ENCODE assay signal across 11 cellular contexts in the genomic region with DNA sequence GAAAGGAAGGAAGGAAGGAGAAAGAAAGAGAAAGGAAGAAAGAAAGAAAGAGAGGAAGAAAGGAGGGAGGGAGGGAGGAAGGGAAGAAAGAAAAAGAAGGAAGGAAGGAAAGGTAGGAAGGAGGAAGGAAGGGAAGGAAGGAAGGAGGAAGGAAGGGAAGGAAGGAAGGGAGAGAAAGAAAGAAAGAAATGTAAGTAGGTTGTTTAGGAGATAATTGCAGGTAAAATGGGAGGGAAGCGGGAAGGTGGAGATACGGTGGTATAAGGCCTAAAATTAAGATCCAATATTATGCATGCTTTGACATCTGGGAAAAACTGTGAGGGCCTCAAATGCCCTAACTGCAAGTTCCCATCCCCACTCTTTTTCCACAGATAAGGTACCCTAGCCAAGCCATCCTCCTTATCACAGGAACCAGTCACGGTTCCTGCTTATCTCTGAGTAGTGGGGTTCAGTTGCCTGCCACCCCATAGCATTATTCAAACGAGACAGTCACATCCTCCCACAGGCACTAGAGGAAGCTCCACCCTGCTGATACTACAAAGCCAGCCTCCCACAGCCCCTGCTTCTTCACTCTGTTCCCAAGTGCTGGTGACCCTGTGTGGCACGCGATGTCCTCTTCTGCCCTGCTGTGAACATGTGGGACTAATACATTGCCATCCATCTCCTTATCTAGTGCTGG. TPM values are rescaled to one million over a fixed set of nuclear protein-coding genes. Genes with fewer than 3 reads are reported as not detected.
DNase-seq lines count a peak whose midpoint lies in the region; ATAC-seq and TF ChIP-seq lines count a peak whose summit lies in the region.
"Had no signal": no experiment of that assay in that cellular context is flagged by ENCODE, and none has a peak within 500 bp of the region (broad histone marks: within the 10 kb centered on the region; RNA-seq: fewer than 3 reads in every experiment).

No MANE protein-coding gene starts in this region.

- no peaks in the 10 kb centered on the region for H3K9me2 ChIP-seq in GM23338 (ENCODE audit: insufficient read depth)

- no peak overlapping the region for H3K4me3 Mint-ChIP-seq in GM23338
- H3K4me3 Mint-ChIP-seq: endodermal cell, neural crest cell had no signal

- peaks cover 2% of the 10 kb centered on the region; the same call in 2 of the 3 replicates for H3K4me1 Mint-ChIP-seq in GM23338

- DNase-seq in stimulated activated CD4-positive, alpha-beta T cell treated with anti-CD3 and anti-CD28 coated beads, Interleukin-12 subunit alpha, Interleukin-12 subunit beta, amount 100 ng/mL, for 4 hours, result peak; percentile 13
- no peak for DNase-seq in stimulated activated CD4-positive, alpha-beta T cell treated with anti-CD3 and anti-CD28 coated beads, Interleukin-2, amount 100 ng/mL, for 48 hours
- peak; percentile 58 for DNase-seq in activated effector memory CD4-positive, alpha-beta T cell treated with Interleukin-2 at 50 U/mL for 16 hours
- no peak for DNase-seq in lower lobe of right lung
- no peak for DNase-seq in upper lobe of right lung
- DNase-seq in cortex of kidney (lab: John Stamatoyannopoulos, UW), result no peak
- DNase-seq in GM23338 (ENCODE audit: low spot score), result no peak
- DNase-seq: endodermal cell, NCI-H2029 had no signal

- no peaks in the 10 kb centered on the region for H4K20me1 ChIP-seq in GM23338 (replicated peaks; ENCODE audit: insufficient read depth)

- TF ChIP-seq CTCF in lower lobe of right lung (IDR thresholded peaks at IDR 0.05) (no peak), upper lobe of right lung (IDR thresholded peaks at IDR 0.05) (no peak), GM23338 (conservative IDR thresholded peaks at IDR 0.05; ENCODE audit: low read depth in 2 of 2) (no peak)

- no peaks in the 10 kb centered on the region for H3K9me3 Mint-ChIP-seq in GM23338
- H3K9me3 Mint-ChIP-seq: endodermal cell, neural crest cell had no signal

- H3K4me3 ChIP-seq in lower lobe of right lung, result no peak overlapping the region
- H3K4me3 ChIP-seq in upper lobe of right lung, result no peak overlapping the region
- no peak overlapping the region for H3K4me3 ChIP-seq in GM23338

- no peak overlapping the region for H2AFZ ChIP-seq in GM23338

- no peak overlapping the region for H3K27ac Mint-ChIP-seq in GM23338
- H3K27ac Mint-ChIP-seq: endodermal cell had no signal

- H3K36me3 ChIP-seq in lower lobe of right lung, result no peaks in the 10 kb centered on the region
- no peaks in the 10 kb centered on the region for H3K36me3 ChIP-seq in upper lobe of right lung
- H3K36me3 ChIP-seq in GM23338 (ENCODE audit: insufficient read depth), result no peaks in the 10 kb centered on the region

- no peaks in the 10 kb centered on the region for H3K79me2 ChIP-seq in GM23338 (replicated peaks; ENCODE audit: insufficient read depth)

- H3F3A ChIP-seq in GM23338 (replicated peaks; ENCODE audit: low read depth), result no peaks in the 10 kb centered on the region

- H3K4me2 ChIP-seq in GM23338, result no peak overlapping the region

- ATAC-seq in lower lobe of right lung (peak; percentile 49 to 51), upper lobe of right lung (peak; percentile 76), GM19035 (IDR thresholded peaks at IDR 0.05; ENCODE audit: unreplicated experiment) (no peak), GM23338 (no peak)

- no peaks in the 10 kb centered on the region for H3K9me3 ChIP-seq in lower lobe of right lung
- no peaks in the 10 kb centered on the region for H3K9me3 ChIP-seq in upper lobe of right lung

- intact Hi-C loops in lower lobe of right lung (cut with DNase I), result no loop called here
- intact Hi-C loops in upper lobe of right lung (cut with DNase I), result no loop called here

- H3K27ac ChIP-seq in lower lobe of right lung (peak overlapping the region; percentile 48), upper lobe of right lung (peak overlapping the region; percentile 27), GM23338 (ENCODE audit: low read depth) (no peak overlapping the region)

- H3K4me1 ChIP-seq in lower lobe of right lung (peaks cover 22% of the 10 kb centered on the region), upper lobe of right lung (peaks cover 8% of the 10 kb centered on the region), GM23338 (ENCODE audit: insufficient read depth) (peaks cover 9% of the 10 kb centered on the region)

- H3K27me3 ChIP-seq in lower lobe of right lung (ENCODE audit: low read depth) (no peaks in the 10 kb centered on the region), upper lobe of right lung (no peaks in the 10 kb centered on the region), GM23338 (ENCODE audit: insufficient read depth) (no peaks in the 10 kb centered on the region)

- no peaks in the 10 kb centered on the region for H3K36me3 Mint-ChIP-seq in GM23338 (ENCODE audit: low read depth)

- peaks cover 4% of the 10 kb centered on the region for H3K27me3 Mint-ChIP-seq in GM23338 (ENCODE audit: insufficient read depth, low read depth, poor library complexity)

TF ChIP-seq in GM23338, 12 proteins besides CTCF, POLR2A, EP300 and RAD21 (continues in another document):
- TF ChIP-seq ZNF114 (CRISPR knock-in tag; IDR thresholded peaks at IDR 0.05) (no peak), ZNF331 (CRISPR knock-in tag; IDR thresholded peaks at IDR 0.05; ENCODE audit: low read depth) (no peak), POLR2AphosphoS5 (IDR thresholded peaks at IDR 0.05; ENCODE audit: low read depth) (no peak), STAT1 (IDR thresholded peaks at IDR 0.05; ENCODE audit: unreplicated experiment) (no peak), CREB1 (CRISPR knock-in tag; IDR thresholded peaks at IDR 0.05; ENCODE audit: low read depth) (no peak), JUNB (IDR thresholded peaks at IDR 0.05; ENCODE audit: unreplicated experiment) (no peak), NANOG (IDR thresholded peaks at IDR 0.05; ENCODE audit: borderline replicate concordance) (no peak)
- TF ChIP-seq, protein P1, sequence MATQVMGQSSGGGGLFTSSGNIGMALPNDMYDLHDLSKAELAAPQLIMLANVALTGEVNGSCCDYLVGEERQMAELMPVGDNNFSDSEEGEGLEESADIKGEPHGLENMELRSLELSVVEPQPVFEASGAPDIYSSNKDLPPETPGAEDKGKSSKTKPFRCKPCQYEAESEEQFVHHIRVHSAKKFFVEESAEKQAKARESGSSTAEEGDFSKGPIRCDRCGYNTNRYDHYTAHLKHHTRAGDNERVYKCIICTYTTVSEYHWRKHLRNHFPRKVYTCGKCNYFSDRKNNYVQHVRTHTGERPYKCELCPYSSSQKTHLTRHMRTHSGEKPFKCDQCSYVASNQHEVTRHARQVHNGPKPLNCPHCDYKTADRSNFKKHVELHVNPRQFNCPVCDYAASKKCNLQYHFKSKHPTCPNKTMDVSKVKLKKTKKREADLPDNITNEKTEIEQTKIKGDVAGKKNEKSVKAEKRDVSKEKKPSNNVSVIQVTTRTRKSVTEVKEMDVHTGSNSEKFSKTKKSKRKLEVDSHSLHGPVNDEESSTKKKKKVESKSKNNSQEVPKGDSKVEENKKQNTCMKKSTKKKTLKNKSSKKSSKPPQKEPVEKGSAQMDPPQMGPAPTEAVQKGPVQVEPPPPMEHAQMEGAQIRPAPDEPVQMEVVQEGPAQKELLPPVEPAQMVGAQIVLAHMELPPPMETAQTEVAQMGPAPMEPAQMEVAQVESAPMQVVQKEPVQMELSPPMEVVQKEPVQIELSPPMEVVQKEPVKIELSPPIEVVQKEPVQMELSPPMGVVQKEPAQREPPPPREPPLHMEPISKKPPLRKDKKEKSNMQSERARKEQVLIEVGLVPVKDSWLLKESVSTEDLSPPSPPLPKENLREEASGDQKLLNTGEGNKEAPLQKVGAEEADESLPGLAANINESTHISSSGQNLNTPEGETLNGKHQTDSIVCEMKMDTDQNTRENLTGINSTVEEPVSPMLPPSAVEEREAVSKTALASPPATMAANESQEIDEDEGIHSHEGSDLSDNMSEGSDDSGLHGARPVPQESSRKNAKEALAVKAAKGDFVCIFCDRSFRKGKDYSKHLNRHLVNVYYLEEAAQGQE (IDR thresholded peaks at IDR 0.05; ENCODE audit: unreplicated experiment), result no peak
- TF ChIP-seq, protein P2, sequence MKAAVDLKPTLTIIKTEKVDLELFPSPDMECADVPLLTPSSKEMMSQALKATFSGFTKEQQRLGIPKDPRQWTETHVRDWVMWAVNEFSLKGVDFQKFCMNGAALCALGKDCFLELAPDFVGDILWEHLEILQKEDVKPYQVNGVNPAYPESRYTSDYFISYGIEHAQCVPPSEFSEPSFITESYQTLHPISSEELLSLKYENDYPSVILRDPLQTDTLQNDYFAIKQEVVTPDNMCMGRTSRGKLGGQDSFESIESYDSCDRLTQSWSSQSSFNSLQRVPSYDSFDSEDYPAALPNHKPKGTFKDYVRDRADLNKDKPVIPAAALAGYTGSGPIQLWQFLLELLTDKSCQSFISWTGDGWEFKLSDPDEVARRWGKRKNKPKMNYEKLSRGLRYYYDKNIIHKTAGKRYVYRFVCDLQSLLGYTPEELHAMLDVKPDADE (IDR thresholded peaks at IDR 0.05), result no peak

RNA-seq across cellular contexts. Expression of a gene that starts 28.7 kb away (rescaled TPM):
- total RNA-seq in lower lobe of right lung (12.5 TPM), upper lobe of right lung (13.9 TPM)
- 2.3 TPM in 2 replicates for total RNA-seq in GM23338 (2014; rRNA removed; shearing (Covaris generic))
- 0.96 and 1.6 TPM in 2 replicates for polyA plus RNA-seq in GM23338 (2016; fragmentation: Nextera tagmentation; extraction: Ambion mirVana)
- total RNA-seq: neural crest cell had no signal

Comparison
In these comparisons a context has a peak if more than half of its experiments do, and no peak if none do; other contexts are left out.
1. DNase-seq: peak in stimulated activated CD4-positive, alpha-beta T cell treated with anti-CD3 and anti-CD28 coated beads, Interleukin-12 subunit alpha, Interleukin-12 subunit beta, amount 100 ng/mL, for 4 hours (single experiment) and activated effector memory CD4-positive, alpha-beta T cell treated with Interleukin-2 at 50 U/mL for 16 hours (single experiment); none in stimulated activated CD4-positive, alpha-beta T cell treated with anti-CD3 and anti-CD28 coated beads, Interleukin-2, amount 100 ng/mL, for 48 hours (0 of 2), lower lobe of right lung (single experiment), upper lobe of right lung (single experiment), cortex of kidney (single experiment) and GM23338 (single experiment).
2. ATAC-seq: peak in lower lobe of right lung (2 of 2) and upper lobe of right lung (single experiment); none in GM19035 (single experiment) and GM23338 (single experiment).